In genomic region chr15:77603616-77604406, GRCh38 we compare ENCODE assay signal across 1 cellular context.
TF ChIP-seq lines count a peak whose summit lies in the region.

No MANE protein-coding gene starts in this region.

TF ChIP-seq in IMR-90, 13 proteins besides CTCF, POLR2A, EP300 and RAD21 (continued from another document):
- no peak for TF ChIP-seq USF2 (IDR thresholded peaks at IDR 0.05; ENCODE audit: low read depth, low read length)
- no peak for TF ChIP-seq FOS (IDR thresholded peaks at IDR 0.05; ENCODE audit: low read depth, low read length)
- no peak for TF ChIP-seq RCOR1 (IDR thresholded peaks at IDR 0.05; ENCODE audit: insufficient replicate concordance, low read length)
- no peak for TF ChIP-seq CHD1 (IDR thresholded peaks at IDR 0.05; ENCODE audit: low read depth, low read length)
- no peak for TF ChIP-seq MAFK (IDR thresholded peaks at IDR 0.05; ENCODE audit: low read depth, low read length)
- no peak for TF ChIP-seq RFX5 (IDR thresholded peaks at IDR 0.05; ENCODE audit: low read depth, low read length)
- TF ChIP-seq ELK1 (IDR thresholded peaks at IDR 0.05; ENCODE audit: borderline replicate concordance, low read depth, low read length) = no peak
- no peak for TF ChIP-seq NFE2L2 (IDR thresholded peaks at IDR 0.05; ENCODE audit: low read depth, low read length)
